9 cellular contexts compared by ENCODE assay signal in genomic region chr7:157302314-157302711, GRCh38. TPM values are rescaled to one million over a fixed set of nuclear protein-coding genes. Genes with fewer than 3 reads are reported as not detected.
DNase-seq lines count a peak whose midpoint lies in the region; ATAC-seq, FAIRE-seq and TF ChIP-seq lines count a peak whose summit lies in the region.
"Had no signal": no experiment of that assay in that cellular context is flagged by ENCODE, and none has a peak within 500 bp of the region (broad histone marks: within the 10 kb centered on the region; RNA-seq: fewer than 3 reads in every experiment).

No MANE protein-coding gene starts in this region.

- WGBS in mammary epithelial cell (ENCODE audit: low coverage, missing lambda C conversion rate), result 73% methylated on average over 11 of the region's 11 CpGs
- WGBS in suprapubic skin, result 49% methylated on average over 11 of the region's 11 CpGs

- no peaks in the 10 kb centered on the region; the same call in 1 of the 2 replicates for H3K27me3 Mint-ChIP-seq in WTC11 (ENCODE audit: low read depth)
- peaks cover 0 to 18% (median 9%) of the 10 kb centered on the region in 3 donors for H3K27me3 Mint-ChIP-seq in naive B cell

- H3K9me2 ChIP-seq in Loucy (replicated peaks; ENCODE audit: low read depth, low read length), result no peaks in the 10 kb centered on the region

- peaks cover 15% of the 10 kb centered on the region for H3F3A ChIP-seq in Loucy (ENCODE audit: low read depth)

- H3K9ac ChIP-seq in Loucy (ENCODE audit: low read depth, low read length, poor library complexity, severe bottlenecking) (peak overlapping the region; percentile 96), mammary epithelial cell (ENCODE audit: insufficient read depth, low read length) (no peak overlapping the region)

- FAIRE-seq in frontal cortex (lab: Jason Lieb, UNC), result no peak

- dilution Hi-C loops in mammary epithelial cell (cut with HindIII; ENCODE audit: low sequenced_read_pairs), result no loop called here

- no peak for DNase-seq in WTC11 (ENCODE audit: low spot score)
- peak; percentile 42 for DNase-seq in mammary epithelial cell
- peak; percentile 80 for DNase-seq in naive B cell
- DNase-seq in suprapubic skin (ENCODE audit: low spot score in 2 of 2), result no peak
- DNase-seq in frontal cortex (ENCODE audit: low spot score in 2 of 2), result no peak

- H3K4me1 Mint-ChIP-seq in WTC11, result peaks cover 33% of the 10 kb centered on the region
- peaks cover 27 to 29% (median 28%) of the 10 kb centered on the region in 3 donors for H3K4me1 Mint-ChIP-seq in naive B cell

- H3K9me3 ChIP-seq in Loucy (ENCODE audit: insufficient read depth, low read depth, low read length), result no peaks in the 10 kb centered on the region
- no peaks in the 10 kb centered on the region for H3K9me3 ChIP-seq in mammary epithelial cell (replicated peaks; ENCODE audit: insufficient read depth, low read length)
- H3K9me3 ChIP-seq in suprapubic skin, result no peaks in the 10 kb centered on the region

- H2AFZ ChIP-seq in Loucy (ENCODE audit: low read length) (no peak overlapping the region), mammary epithelial cell (ENCODE audit: low read depth, low read length) (no peak overlapping the region)

- no peak overlapping the region for H3K4me3 Mint-ChIP-seq in WTC11
- peak overlapping the region; percentile 56 to 89 (median 81) for H3K4me3 Mint-ChIP-seq in naive B cell
- H3K4me3 Mint-ChIP-seq: brain had no signal

- in situ Hi-C loops in mammary epithelial cell (cut with MboI; ENCODE audit: low sequenced_read_pairs in 2 of 2), result no loop called here

- TF ChIP-seq CTCF in Loucy (conservative IDR thresholded peaks at IDR 0.05; ENCODE audit: low read length), result no peak
- TF ChIP-seq CTCF in WTC11 (IDR thresholded peaks at IDR 0.05), result no peak
- no peak for TF ChIP-seq CTCF in mammary epithelial cell (conservative IDR thresholded peaks at IDR 0.05 in 1 of 2, IDR thresholded peaks at IDR 0.05 in 1 of 2; ENCODE audit: extremely low read depth in 1 of 2, insufficient read depth in 1 of 2, low read depth in 1 of 2, low read length in 2 of 2)
- TF ChIP-seq CTCF in suprapubic skin (IDR thresholded peaks at IDR 0.05), result no peak

- H3K36me3 ChIP-seq in Loucy (ENCODE audit: insufficient read depth, low read length) (no peaks in the 10 kb centered on the region), mammary epithelial cell (ENCODE audit: insufficient read depth, low read length) (no peaks in the 10 kb centered on the region), suprapubic skin (no peaks in the 10 kb centered on the region)

- H3K27ac Mint-ChIP-seq in WTC11 (peak overlapping the region; percentile 83), naive B cell (peak overlapping the region; percentile 7 to 92 (median 54))
- H3K27ac Mint-ChIP-seq: brain had no signal

- H3K4me2 ChIP-seq in Loucy (ENCODE audit: low read depth, low read length, poor library complexity, severe bottlenecking) (peak overlapping the region; percentile 86), mammary epithelial cell (ENCODE audit: insufficient read depth, low read depth, low read length) (no peak overlapping the region)

- H3K27ac ChIP-seq in mammary epithelial cell (ENCODE audit: insufficient read depth, low read depth, low read length), result no peak overlapping the region
- peak overlapping the region; percentile 64 for H3K27ac ChIP-seq in suprapubic skin

- peaks cover 83% of the 10 kb centered on the region for H3K4me1 ChIP-seq in Loucy (ENCODE audit: insufficient read depth, low read length, poor library complexity, severe bottlenecking)
- H3K4me1 ChIP-seq in mammary epithelial cell (ENCODE audit: insufficient read depth, low read length), result peaks cover 22% of the 10 kb centered on the region
- H3K4me1 ChIP-seq in suprapubic skin, result peaks cover 22% of the 10 kb centered on the region

- CTCF ChIA-PET in WTC11 (lab: Charles Lee), result no interaction called here
- CTCF ChIA-PET in mammary epithelial cell (lab: Charles Lee; ENCODE audit: low non-redundant PET), result no interaction called here

- no TSS peak for BruUV-seq in mammary epithelial cell (replicated peaks; lab: Mats Ljungman, UMichigan)

- no peaks in the 10 kb centered on the region for H3K9me3 Mint-ChIP-seq in WTC11
- H3K9me3 Mint-ChIP-seq in naive B cell, result peaks cover 0 to 4% (median 0%) of the 10 kb centered on the region in 7 donors

- POLR2A ChIA-PET in WTC11 (lab: Charles Lee), result no interaction called here

- H4K20me1 ChIP-seq in Loucy (ENCODE audit: insufficient read depth, low read length, poor library complexity, severe bottlenecking) (no peaks in the 10 kb centered on the region), mammary epithelial cell (ENCODE audit: insufficient read depth, low read length) (no peaks in the 10 kb centered on the region)

- peak; percentile 19 for TF ChIP-seq POLR2A in GM10847 (IDR thresholded peaks at IDR 0.05; ENCODE audit: extremely low read depth, insufficient read length)
- no peak for TF ChIP-seq POLR2A in suprapubic skin (IDR thresholded peaks at IDR 0.05)

- H3K79me2 ChIP-seq in Loucy (ENCODE audit: insufficient read depth, low read length), result peaks cover 27% of the 10 kb centered on the region; the same call in 1 of the 2 replicates
- no peaks in the 10 kb centered on the region for H3K79me2 ChIP-seq in mammary epithelial cell (ENCODE audit: insufficient read depth, low read length)

- TF ChIP-seq EP300 in suprapubic skin (IDR thresholded peaks at IDR 0.05), result no peak

- H3K4me3 ChIP-seq in Loucy (ENCODE audit: low read length, poor library complexity, severe bottlenecking), result peak overlapping the region; percentile 67
- H3K4me3 ChIP-seq in mammary epithelial cell (replicated peaks in 1 of 3; ENCODE audit: insufficient read depth in 1 of 3, low read depth in 2 of 3, low read length in 3 of 3), result no peak overlapping the region
- H3K4me3 ChIP-seq in suprapubic skin, result no peak overlapping the region

- H3K27me3 ChIP-seq in Loucy (ENCODE audit: insufficient read depth, low read length, poor library complexity, severe bottlenecking) (no peaks in the 10 kb centered on the region), mammary epithelial cell (ENCODE audit: insufficient read depth, low read length) (no peaks in the 10 kb centered on the region), suprapubic skin (no peaks in the 10 kb centered on the region)

- H3K36me3 Mint-ChIP-seq in WTC11 (no peaks in the 10 kb centered on the region), naive B cell (no peaks in the 10 kb centered on the region)
- H3K36me3 Mint-ChIP-seq: brain had no signal

- ATAC-seq in GM21825 (IDR thresholded peaks at IDR 0.05; ENCODE audit: unreplicated experiment) (peak; percentile 96), WTC11 (peak; percentile 7; the same call in 1 of the 2 replicates), naive B cell (ENCODE audit: low read depth in 2 of 2) (peak; percentile 99 to 100)

- intact Hi-C loops in mammary epithelial cell (cut with micrococcal nuclease), result no loop called here

TF ChIP-seq in WTC11, 78 proteins besides CTCF, POLR2A, EP300 and RAD21 (continues in another document):
- TF ChIP-seq, protein P1, sequence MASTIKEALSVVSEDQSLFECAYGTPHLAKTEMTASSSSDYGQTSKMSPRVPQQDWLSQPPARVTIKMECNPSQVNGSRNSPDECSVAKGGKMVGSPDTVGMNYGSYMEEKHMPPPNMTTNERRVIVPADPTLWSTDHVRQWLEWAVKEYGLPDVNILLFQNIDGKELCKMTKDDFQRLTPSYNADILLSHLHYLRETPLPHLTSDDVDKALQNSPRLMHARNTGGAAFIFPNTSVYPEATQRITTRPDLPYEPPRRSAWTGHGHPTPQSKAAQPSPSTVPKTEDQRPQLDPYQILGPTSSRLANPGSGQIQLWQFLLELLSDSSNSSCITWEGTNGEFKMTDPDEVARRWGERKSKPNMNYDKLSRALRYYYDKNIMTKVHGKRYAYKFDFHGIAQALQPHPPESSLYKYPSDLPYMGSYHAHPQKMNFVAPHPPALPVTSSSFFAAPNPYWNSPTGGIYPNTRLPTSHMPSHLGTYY (CRISPR knock-in tag; IDR thresholded peaks at IDR 0.05), result no peak
- TF ChIP-seq SP1 (CRISPR knock-in tag; conservative IDR thresholded peaks at IDR 0.05) (no peak), NR2C2 (CRISPR knock-in tag; IDR thresholded peaks at IDR 0.05) (no peak), ZNF232 (CRISPR knock-in tag; IDR thresholded peaks at IDR 0.05) (no peak), CBFB (CRISPR knock-in tag; IDR thresholded peaks at IDR 0.05; ENCODE audit: low read depth) (no peak), FOXK1 (CRISPR knock-in tag; IDR thresholded peaks at IDR 0.05) (no peak), GRHL2 (CRISPR knock-in tag; IDR thresholded peaks at IDR 0.05; ENCODE audit: insufficient replicate concordance, severe bottlenecking) (no peak), STAT6 (CRISPR knock-in tag; conservative IDR thresholded peaks at IDR 0.05; ENCODE audit: low read depth) (no peak), ZNF416 (CRISPR knock-in tag; IDR thresholded peaks at IDR 0.05) (no peak)
- TF ChIP-seq, protein P2, sequence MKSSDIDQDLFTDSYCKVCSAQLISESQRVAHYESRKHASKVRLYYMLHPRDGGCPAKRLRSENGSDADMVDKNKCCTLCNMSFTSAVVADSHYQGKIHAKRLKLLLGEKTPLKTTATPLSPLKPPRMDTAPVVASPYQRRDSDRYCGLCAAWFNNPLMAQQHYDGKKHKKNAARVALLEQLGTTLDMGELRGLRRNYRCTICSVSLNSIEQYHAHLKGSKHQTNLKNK (CRISPR knock-in tag; IDR thresholded peaks at IDR 0.05), result no peak

RNA-seq across cellular contexts. Expression of gene DNAJB6, which starts 34.5 kb away (rescaled TPM):
- 264 to 288 TPM (median 268 TPM) in 3 replicates for total RNA-seq in WTC11 (2021)
- 100 to 1,000 TPM; 151 to 157 TPM for total RNA-seq in mammary epithelial cell
- polyA plus RNA-seq in mammary epithelial cell, result 75.6 TPM
- 39.8 TPM for polyA minus RNA-seq in mammary epithelial cell
- polyA plus RNA-seq in naive B cell (ENCODE audit: low read depth in 6 of 6), result 100 to 1,000 TPM in 3 of 6 donors, 10 to 100 TPM in 3; 86.9 to 124 (median 107) TPM
- 100 to 1,000 TPM; 152 to 230 (median 185) TPM for total RNA-seq in suprapubic skin
- 229 TPM for total RNA-seq in frontal cortex

Comparison
In these comparisons a context has a peak if more than half of its experiments do, and no peak if none do; other contexts are left out.
1. ATAC-seq: peak in every context shown above with its lines; median percentile 100 in naive B cell; 96 in GM21825; 7 in WTC11.
2. DNase-seq: peak in mammary epithelial cell (single experiment) and naive B cell (single experiment); none in WTC11 (single experiment), suprapubic skin (0 of 2) and frontal cortex (0 of 2).